7 cellular contexts compared by ENCODE assay signal in the genomic region with DNA sequence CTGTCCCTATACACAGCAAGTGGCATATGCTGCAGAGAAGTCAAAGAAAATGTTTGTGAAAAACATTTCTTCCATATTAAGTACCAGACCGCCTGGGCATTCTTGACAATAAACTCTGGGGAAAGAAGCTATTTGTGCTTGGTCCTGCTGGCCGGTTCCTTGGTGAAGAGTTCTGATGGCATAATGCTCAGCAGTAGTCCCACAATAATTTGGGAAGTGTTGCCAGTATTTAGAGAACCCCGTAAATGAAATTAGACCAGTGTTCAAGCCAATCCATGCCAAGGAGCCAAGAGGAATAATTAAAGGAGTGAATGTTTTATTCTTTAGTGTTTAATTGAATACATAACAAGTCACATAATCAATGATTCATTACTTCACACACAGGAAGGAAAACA.
DNase-seq lines count a peak whose midpoint lies in the region; ATAC-seq and TF ChIP-seq lines count a peak whose summit lies in the region.

No MANE protein-coding gene starts in this region.

- no peak for TF ChIP-seq CTCF in HL-60 (IDR thresholded peaks at IDR 0.05; ENCODE audit: insufficient read depth, low read length)

- peak overlapping the region; percentile 44 for H3K4me3 Mint-ChIP-seq in dendritic cell treated with granulocyte-macrophage colony-stimulating factor and Interleukin-4, amounts not matched to agents 40 ng/mL and 50 ng/mL, for 4 days
- peak overlapping the region; percentile 64 to 72 for H3K4me3 Mint-ChIP-seq in stimulated activated naive CD8-positive, alpha-beta T cell treated with anti-CD3 and anti-CD28 coated beads, Interleukin-15, amount 100 ng/mL, for 72 hours

- intact Hi-C loops in dendritic cell treated with granulocyte-macrophage colony-stimulating factor and Interleukin-4, amounts not matched to agents 40 ng/mL and 50 ng/mL, for 4 days (cut with micrococcal nuclease), result loop anchor here (5.0 kb wide), 1 partner anchor 133 kb away; no protein-coding TSS in a partner anchor

- DNase-seq in HL-60 (ENCODE audit: low read depth in 1 of 2, low spot score in 1 of 2) (no peak), NCI-H82 treated with DMSO at 0.1 percent for 48 hours (lab: John Stamatoyannopoulos, UW; ENCODE audit: unreplicated experiment) (no peak), D341Med (ENCODE audit: low spot score) (no peak)
- DNase-seq in stimulated activated naive CD8-positive, alpha-beta T cell treated with anti-CD3 and anti-CD28 coated beads, Interleukin-15, amount 100 ng/mL, for 72 hours, result no peak
- no peak for DNase-seq in effector CD4-positive, alpha-beta T cell

- H3K27ac ChIP-seq in HL-60 (replicated peaks), result peak overlapping the region; percentile 8

- peak; percentile 16 for ATAC-seq in GM21367 (IDR thresholded peaks at IDR 0.05; ENCODE audit: unreplicated experiment)
- ATAC-seq in stimulated activated naive CD8-positive, alpha-beta T cell treated with anti-CD3 and anti-CD28 coated beads, Interleukin-15, amount 100 ng/mL, for 72 hours, result no peak

- peak overlapping the region; percentile 97 for H3K27ac Mint-ChIP-seq in dendritic cell treated with granulocyte-macrophage colony-stimulating factor and Interleukin-4, amounts not matched to agents 40 ng/mL and 50 ng/mL, for 4 days
- H3K27ac Mint-ChIP-seq in stimulated activated naive CD8-positive, alpha-beta T cell treated with anti-CD3 and anti-CD28 coated beads, Interleukin-15, amount 100 ng/mL, for 72 hours, result peak overlapping the region in 1 of 2 donors; percentile 73

- peaks cover 14% of the 10 kb centered on the region for H3K27me3 ChIP-seq in HL-60 (ENCODE audit: insufficient read depth, poor library complexity, severe bottlenecking)

- no peak overlapping the region for H3K4me3 ChIP-seq in HL-60 (replicated peaks; ENCODE audit: insufficient read depth, low read length)

- no peaks in the 10 kb centered on the region for H3K9me3 Mint-ChIP-seq in dendritic cell treated with granulocyte-macrophage colony-stimulating factor and Interleukin-4, amounts not matched to agents 40 ng/mL and 50 ng/mL, for 4 days
- no peaks in the 10 kb centered on the region for H3K9me3 Mint-ChIP-seq in stimulated activated naive CD8-positive, alpha-beta T cell treated with anti-CD3 and anti-CD28 coated beads, Interleukin-15, amount 100 ng/mL, for 72 hours

- H3K36me3 Mint-ChIP-seq in dendritic cell treated with granulocyte-macrophage colony-stimulating factor and Interleukin-4, amounts not matched to agents 40 ng/mL and 50 ng/mL, for 4 days (ENCODE audit: low read depth), result peaks cover 24% of the 10 kb centered on the region

- peaks cover 34% of the 10 kb centered on the region for H3K4me1 Mint-ChIP-seq in dendritic cell treated with granulocyte-macrophage colony-stimulating factor and Interleukin-4, amounts not matched to agents 40 ng/mL and 50 ng/mL, for 4 days (ENCODE audit: low read depth)
- peaks cover 43% of the 10 kb centered on the region for H3K4me1 Mint-ChIP-seq in stimulated activated naive CD8-positive, alpha-beta T cell treated with anti-CD3 and anti-CD28 coated beads, Interleukin-15, amount 100 ng/mL, for 72 hours

- no peaks in the 10 kb centered on the region for H3K27me3 Mint-ChIP-seq in dendritic cell treated with granulocyte-macrophage colony-stimulating factor and Interleukin-4, amounts not matched to agents 40 ng/mL and 50 ng/mL, for 4 days
- no peaks in the 10 kb centered on the region for H3K27me3 Mint-ChIP-seq in stimulated activated naive CD8-positive, alpha-beta T cell treated with anti-CD3 and anti-CD28 coated beads, Interleukin-15, amount 100 ng/mL, for 72 hours
